In the genomic region with DNA sequence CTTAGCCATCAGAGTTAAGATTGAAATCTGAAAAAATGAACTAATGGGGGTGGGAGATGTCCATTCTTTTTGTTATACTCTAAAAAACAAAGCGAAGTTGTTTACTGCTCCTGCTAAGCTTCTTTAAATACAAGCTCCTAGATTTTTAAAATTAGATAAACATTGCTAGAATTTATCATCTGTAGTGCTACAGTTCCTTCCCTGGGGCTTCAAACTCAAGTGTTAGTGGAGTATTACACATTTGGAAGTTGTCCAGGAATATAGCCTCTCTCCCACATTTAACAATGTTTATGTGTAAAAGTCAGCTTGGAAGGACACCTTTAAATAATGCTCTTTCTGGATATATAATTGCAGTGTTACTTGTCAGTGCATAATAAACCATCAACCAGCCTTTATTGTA, we compare ENCODE assay signal across 12 cellular contexts.
"Had no signal": no experiment of that assay in that cellular context is flagged by ENCODE, and none has a peak within 500 bp of the region (broad histone marks: within the 10 kb centered on the region; RNA-seq: fewer than 3 reads in every experiment).

No MANE protein-coding gene starts in this region.

- ATAC-seq: esophagus mucosa; gastrocnemius medialis; left lung; stimulated activated naive B cell treated with anti-CD40 and anti-IgM and Interleukin-4, amounts not matched to agents 10 μg/mL and 1 μg/mL and 100 μg/mL, for 72 hours had no signal

- DNase-seq: activated CD4-positive, alpha-beta T cell treated with anti-CD3 and anti-CD28 coated beads, Interleukin-2, amount 50 U/mL, for 48 hours; activated gamma-delta T cell treated with Interleukin-2 at 50 U/mL for 16 hours; activated T-cell treated with anti-CD3 and anti-CD28 coated beads for 4 hours; effector CD4-positive, alpha-beta T cell; gastrocnemius medialis; head of caudate nucleus; left lung; retina; stimulated activated naive B cell treated with anti-CD40 and anti-IgM and Interleukin-4, amounts not matched to agents 10 μg/mL and 1 μg/mL and 100 μg/mL, for 72 hours; thyroid gland; WERI-Rb-1 had no signal
